ENCODE assay signal across 1 cellular context in the genomic region with DNA sequence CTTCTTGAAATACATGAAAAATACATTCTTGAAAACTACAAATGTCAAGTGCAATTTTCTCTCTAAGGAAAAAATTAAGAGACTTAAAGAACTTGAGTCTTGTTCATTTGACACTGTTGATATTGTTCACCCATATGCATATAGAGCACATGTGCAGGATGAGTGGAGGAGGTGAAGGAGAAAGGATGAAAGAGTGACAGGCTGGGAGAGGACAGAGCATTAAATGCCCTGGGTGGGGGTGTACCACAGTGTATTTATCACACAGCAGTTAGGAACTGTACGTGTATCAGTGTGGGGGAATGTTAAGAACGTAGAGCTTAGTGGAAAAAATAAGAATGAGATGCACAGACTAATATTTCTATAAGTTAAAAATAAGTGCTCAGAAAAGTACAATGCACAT.
TF ChIP-seq lines count a peak whose summit lies in the region.

No MANE protein-coding gene starts in this region.

TF ChIP-seq in GM23338, 12 proteins besides CTCF, POLR2A, EP300 and RAD21 (continued from another document):
- TF ChIP-seq, protein P1, sequence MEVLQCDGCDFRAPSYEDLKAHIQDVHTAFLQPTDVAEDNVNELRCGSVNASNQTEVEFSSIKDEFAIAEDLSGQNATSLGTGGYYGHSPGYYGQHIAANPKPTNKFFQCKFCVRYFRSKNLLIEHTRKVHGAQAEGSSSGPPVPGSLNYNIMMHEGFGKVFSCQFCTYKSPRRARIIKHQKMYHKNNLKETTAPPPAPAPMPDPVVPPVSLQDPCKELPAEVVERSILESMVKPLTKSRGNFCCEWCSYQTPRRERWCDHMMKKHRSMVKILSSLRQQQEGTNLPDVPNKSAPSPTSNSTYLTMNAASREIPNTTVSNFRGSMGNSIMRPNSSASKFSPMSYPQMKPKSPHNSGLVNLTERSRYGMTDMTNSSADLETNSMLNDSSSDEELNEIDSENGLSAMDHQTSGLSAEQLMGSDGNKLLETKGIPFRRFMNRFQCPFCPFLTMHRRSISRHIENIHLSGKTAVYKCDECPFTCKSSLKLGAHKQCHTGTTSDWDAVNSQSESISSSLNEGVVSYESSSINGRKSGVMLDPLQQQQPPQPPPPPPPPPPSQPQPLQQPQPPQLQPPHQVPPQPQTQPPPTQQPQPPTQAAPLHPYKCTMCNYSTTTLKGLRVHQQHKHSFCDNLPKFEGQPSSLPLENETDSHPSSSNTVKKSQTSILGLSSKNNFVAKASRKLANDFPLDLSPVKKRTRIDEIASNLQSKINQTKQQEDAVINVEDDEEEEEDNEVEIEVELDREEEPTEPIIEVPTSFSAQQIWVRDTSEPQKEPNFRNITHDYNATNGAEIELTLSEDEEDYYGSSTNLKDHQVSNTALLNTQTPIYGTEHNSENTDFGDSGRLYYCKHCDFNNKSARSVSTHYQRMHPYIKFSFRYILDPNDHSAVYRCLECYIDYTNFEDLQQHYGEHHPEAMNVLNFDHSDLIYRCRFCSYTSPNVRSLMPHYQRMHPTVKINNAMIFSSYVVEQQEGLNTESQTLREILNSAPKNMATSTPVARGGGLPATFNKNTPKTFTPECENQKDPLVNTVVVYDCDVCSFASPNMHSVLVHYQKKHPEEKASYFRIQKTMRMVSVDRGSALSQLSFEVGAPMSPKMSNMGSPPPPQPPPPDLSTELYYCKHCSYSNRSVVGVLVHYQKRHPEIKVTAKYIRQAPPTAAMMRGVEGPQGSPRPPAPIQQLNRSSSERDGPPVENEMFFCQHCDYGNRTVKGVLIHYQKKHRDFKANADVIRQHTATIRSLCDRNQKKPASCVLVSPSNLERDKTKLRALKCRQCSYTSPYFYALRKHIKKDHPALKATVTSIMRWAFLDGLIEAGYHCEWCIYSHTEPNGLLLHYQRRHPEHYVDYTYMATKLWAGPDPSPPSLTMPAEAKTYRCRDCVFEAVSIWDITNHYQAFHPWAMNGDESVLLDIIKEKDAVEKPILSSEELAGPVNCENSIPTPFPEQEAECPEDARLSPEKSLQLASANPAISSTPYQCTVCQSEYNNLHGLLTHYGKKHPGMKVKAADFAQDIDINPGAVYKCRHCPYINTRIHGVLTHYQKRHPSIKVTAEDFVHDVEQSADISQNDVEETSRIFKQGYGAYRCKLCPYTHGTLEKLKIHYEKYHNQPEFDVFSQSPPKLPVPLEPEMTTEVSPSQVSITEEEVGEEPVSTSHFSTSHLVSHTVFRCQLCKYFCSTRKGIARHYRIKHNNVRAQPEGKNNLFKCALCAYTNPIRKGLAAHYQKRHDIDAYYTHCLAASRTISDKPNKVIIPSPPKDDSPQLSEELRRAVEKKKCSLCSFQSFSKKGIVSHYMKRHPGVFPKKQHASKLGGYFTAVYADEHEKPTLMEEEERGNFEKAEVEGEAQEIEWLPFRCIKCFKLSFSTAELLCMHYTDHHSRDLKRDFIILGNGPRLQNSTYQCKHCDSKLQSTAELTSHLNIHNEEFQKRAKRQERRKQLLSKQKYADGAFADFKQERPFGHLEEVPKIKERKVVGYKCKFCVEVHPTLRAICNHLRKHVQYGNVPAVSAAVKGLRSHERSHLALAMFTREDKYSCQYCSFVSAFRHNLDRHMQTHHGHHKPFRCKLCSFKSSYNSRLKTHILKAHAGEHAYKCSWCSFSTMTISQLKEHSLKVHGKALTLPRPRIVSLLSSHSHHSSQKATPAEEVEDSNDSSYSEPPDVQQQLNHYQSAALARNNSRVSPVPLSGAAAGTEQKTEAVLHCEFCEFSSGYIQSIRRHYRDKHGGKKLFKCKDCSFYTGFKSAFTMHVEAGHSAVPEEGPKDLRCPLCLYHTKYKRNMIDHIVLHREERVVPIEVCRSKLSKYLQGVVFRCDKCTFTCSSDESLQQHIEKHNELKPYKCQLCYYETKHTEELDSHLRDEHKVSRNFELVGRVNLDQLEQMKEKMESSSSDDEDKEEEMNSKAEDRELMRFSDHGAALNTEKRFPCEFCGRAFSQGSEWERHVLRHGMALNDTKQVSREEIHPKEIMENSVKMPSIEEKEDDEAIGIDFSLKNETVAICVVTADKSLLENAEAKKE (CRISPR knock-in tag; IDR thresholded peaks at IDR 0.05): no peak
- TF ChIP-seq NANOG (IDR thresholded peaks at IDR 0.05; ENCODE audit: borderline replicate concordance): no peak
- no peak for TF ChIP-seq POLR2AphosphoS5 (IDR thresholded peaks at IDR 0.05; ENCODE audit: low read depth)
- TF ChIP-seq EZH2 (IDR thresholded peaks at IDR 0.05; ENCODE audit: low read depth, unreplicated experiment): no peak
- no peak for TF ChIP-seq ZNF114 (CRISPR knock-in tag; IDR thresholded peaks at IDR 0.05)
- no peak for TF ChIP-seq ZNF331 (CRISPR knock-in tag; IDR thresholded peaks at IDR 0.05; ENCODE audit: low read depth)
- TF ChIP-seq CREB1 (CRISPR knock-in tag; IDR thresholded peaks at IDR 0.05; ENCODE audit: low read depth): no peak
- TF ChIP-seq, protein P2, sequence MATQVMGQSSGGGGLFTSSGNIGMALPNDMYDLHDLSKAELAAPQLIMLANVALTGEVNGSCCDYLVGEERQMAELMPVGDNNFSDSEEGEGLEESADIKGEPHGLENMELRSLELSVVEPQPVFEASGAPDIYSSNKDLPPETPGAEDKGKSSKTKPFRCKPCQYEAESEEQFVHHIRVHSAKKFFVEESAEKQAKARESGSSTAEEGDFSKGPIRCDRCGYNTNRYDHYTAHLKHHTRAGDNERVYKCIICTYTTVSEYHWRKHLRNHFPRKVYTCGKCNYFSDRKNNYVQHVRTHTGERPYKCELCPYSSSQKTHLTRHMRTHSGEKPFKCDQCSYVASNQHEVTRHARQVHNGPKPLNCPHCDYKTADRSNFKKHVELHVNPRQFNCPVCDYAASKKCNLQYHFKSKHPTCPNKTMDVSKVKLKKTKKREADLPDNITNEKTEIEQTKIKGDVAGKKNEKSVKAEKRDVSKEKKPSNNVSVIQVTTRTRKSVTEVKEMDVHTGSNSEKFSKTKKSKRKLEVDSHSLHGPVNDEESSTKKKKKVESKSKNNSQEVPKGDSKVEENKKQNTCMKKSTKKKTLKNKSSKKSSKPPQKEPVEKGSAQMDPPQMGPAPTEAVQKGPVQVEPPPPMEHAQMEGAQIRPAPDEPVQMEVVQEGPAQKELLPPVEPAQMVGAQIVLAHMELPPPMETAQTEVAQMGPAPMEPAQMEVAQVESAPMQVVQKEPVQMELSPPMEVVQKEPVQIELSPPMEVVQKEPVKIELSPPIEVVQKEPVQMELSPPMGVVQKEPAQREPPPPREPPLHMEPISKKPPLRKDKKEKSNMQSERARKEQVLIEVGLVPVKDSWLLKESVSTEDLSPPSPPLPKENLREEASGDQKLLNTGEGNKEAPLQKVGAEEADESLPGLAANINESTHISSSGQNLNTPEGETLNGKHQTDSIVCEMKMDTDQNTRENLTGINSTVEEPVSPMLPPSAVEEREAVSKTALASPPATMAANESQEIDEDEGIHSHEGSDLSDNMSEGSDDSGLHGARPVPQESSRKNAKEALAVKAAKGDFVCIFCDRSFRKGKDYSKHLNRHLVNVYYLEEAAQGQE (IDR thresholded peaks at IDR 0.05; ENCODE audit: unreplicated experiment): no peak
- no peak for TF ChIP-seq JUNB (IDR thresholded peaks at IDR 0.05; ENCODE audit: unreplicated experiment)
